22 cellular contexts compared by ENCODE assay signal in genomic region chr2:207109768-207110167, GRCh38.
"Had no signal": no experiment of that assay in that cellular context is flagged by ENCODE, and none has a peak within 500 bp of the region (broad histone marks: within the 10 kb centered on the region; RNA-seq: fewer than 3 reads in every experiment).

No MANE protein-coding gene starts in this region.

- H3K9me3 ChIP-seq: colonic mucosa, left ventricle myocardium inferior, psoas muscle, right lobe of liver, thoracic aorta, transverse colon had no signal

- H3K27me3 ChIP-seq: colonic mucosa, right lobe of liver, transverse colon had no signal

- H3K36me3 ChIP-seq: colonic mucosa, right lobe of liver, transverse colon had no signal

- DNase-seq: cerebellar nuclear complex; colonic mucosa; dermis blood vessel endothelial cell; effector CD4-positive, alpha-beta T cell; foreskin melanocyte; islet precursor cell; left cardiac atrium; left ventricle myocardium inferior; mesenchymal stem cell; midbrain; psoas muscle; retina; right lobe of liver; stimulated activated CD4-positive, alpha-beta T cell treated with anti-CD3 and anti-CD28 coated beads, Interleukin-4, amount 100 ng/mL, for 1 hour; stimulated activated CD8-positive, alpha-beta memory T cell treated with anti-CD3 and anti-CD28 coated beads, Interleukin-4, amount 100 ng/mL, for 48 hours; stimulated activated naive CD8-positive, alpha-beta T cell treated with anti-CD3 and anti-CD28 coated beads, Interleukin-15, Interleukin-2, amounts not matched to agents 100 U/mL and 50 U/mL, for 24 hours; transverse colon had no signal

- ATAC-seq: left cardiac atrium; psoas muscle; right lobe of liver; stimulated activated naive CD8-positive, alpha-beta T cell treated with anti-CD3 and anti-CD28 coated beads, Interleukin-15, Interleukin-2, amounts not matched to agents 100 U/mL and 50 U/mL, for 24 hours had no signal

- H3K4me1 ChIP-seq: colonic mucosa, parathyroid adenoma, psoas muscle, right lobe of liver, transverse colon had no signal

- H3K4me1 Mint-ChIP-seq: stimulated activated effector memory CD8-positive, alpha-beta T cell treated with anti-CD3 and anti-CD28 coated beads, Interleukin-12 subunit alpha, Interleukin-12 subunit beta, amount 100 ng/mL, for 72 hours had no signal

- H3K4me3 ChIP-seq: colonic mucosa, left ventricle myocardium inferior, lung, psoas muscle, right lobe of liver, thoracic aorta, transverse colon had no signal

- H3K9me3 Mint-ChIP-seq: natural killer cell treated with Interleukin-12 subunit alpha and Interleukin-12 subunit beta and Interleukin-15 and Interleukin-18, amount 100 ng/mL, for 72 hours; stimulated activated effector memory CD8-positive, alpha-beta T cell treated with anti-CD3 and anti-CD28 coated beads, Interleukin-12 subunit alpha, Interleukin-12 subunit beta, amount 100 ng/mL, for 72 hours had no signal

- H3K27ac ChIP-seq: colonic mucosa, left ventricle myocardium inferior, parathyroid adenoma, psoas muscle, right lobe of liver, thoracic aorta, transverse colon had no signal

- H3K4me3 Mint-ChIP-seq: natural killer cell treated with Interleukin-12 subunit alpha and Interleukin-12 subunit beta and Interleukin-15 and Interleukin-18, amount 100 ng/mL, for 72 hours; stimulated activated effector memory CD8-positive, alpha-beta T cell treated with anti-CD3 and anti-CD28 coated beads, Interleukin-12 subunit alpha, Interleukin-12 subunit beta, amount 100 ng/mL, for 72 hours had no signal

- H3K36me3 Mint-ChIP-seq: natural killer cell treated with Interleukin-12 subunit alpha and Interleukin-12 subunit beta and Interleukin-15 and Interleukin-18, amount 100 ng/mL, for 72 hours had no signal

- H3K27ac Mint-ChIP-seq: stimulated activated effector memory CD8-positive, alpha-beta T cell treated with anti-CD3 and anti-CD28 coated beads, Interleukin-12 subunit alpha, Interleukin-12 subunit beta, amount 100 ng/mL, for 72 hours had no signal

- H3K27me3 Mint-ChIP-seq: natural killer cell treated with Interleukin-12 subunit alpha and Interleukin-12 subunit beta and Interleukin-15 and Interleukin-18, amount 100 ng/mL, for 72 hours had no signal
